Comparison of ENCODE assay signal across 10 cellular contexts in genomic region chrX:132564026-132564425, GRCh38.
"Had no signal": no experiment of that assay in that cellular context is flagged by ENCODE, and none has a peak within 500 bp of the region (broad histone marks: within the 10 kb centered on the region; RNA-seq: fewer than 3 reads in every experiment).

No MANE protein-coding gene starts in this region.

- H3K27ac ChIP-seq: dorsolateral prefrontal cortex, heart right ventricle, neural progenitor cell, ovary, uterus had no signal

- H3K9me3 ChIP-seq: heart right ventricle, ovary, uterus had no signal

- H3K4me3 ChIP-seq: dorsolateral prefrontal cortex, heart right ventricle, neural progenitor cell, ovary, uterus had no signal

- DNase-seq: activated CD4-positive, alpha-beta memory T cell treated with anti-CD3 and anti-CD28 coated beads for 36 hours; activated gamma-delta T cell; activated T-cell treated with anti-CD3 and anti-CD28 coated beads, Interleukin-2, amount 50 U/mL, for 48 hours; dorsolateral prefrontal cortex; heart right ventricle; left ventricle myocardium superior; ovary; T-helper 9 cell; uterus had no signal

- H3K4me1 ChIP-seq: heart right ventricle, neural progenitor cell, uterus had no signal

- ATAC-seq: left ventricle myocardium superior had no signal

- H3K36me3 ChIP-seq: heart right ventricle, neural progenitor cell, ovary, uterus had no signal

- H3K27me3 ChIP-seq: neural progenitor cell, ovary had no signal
